In the genomic region with DNA sequence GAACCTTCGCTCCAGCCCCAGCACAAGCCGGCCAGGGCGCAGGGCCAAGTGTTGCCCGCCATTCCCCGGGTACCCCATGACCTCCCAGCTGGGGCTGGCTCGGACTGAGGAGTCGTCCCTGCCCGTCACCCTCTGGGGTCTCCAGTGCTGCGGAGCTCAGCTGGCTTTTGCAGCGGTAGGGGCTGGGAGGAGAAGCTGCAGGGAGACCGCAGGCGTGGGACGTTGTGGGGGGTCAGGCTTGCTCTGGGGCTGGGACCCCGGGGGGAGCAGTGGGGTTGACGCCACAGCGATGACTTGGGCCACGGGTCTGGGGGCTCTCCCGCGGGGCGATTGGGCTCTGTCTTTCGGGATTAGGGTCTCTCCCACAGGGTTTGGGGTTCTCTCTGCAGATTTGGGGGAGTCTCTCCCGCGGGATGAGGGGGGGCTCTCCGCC, we compare ENCODE assay signal across 17 cellular contexts. TPM values are rescaled to one million over a fixed set of nuclear protein-coding genes. Genes with fewer than 3 reads are reported as not detected.
DNase-seq lines count a peak whose midpoint lies in the region; ATAC-seq and TF ChIP-seq lines count a peak whose summit lies in the region.
"Had no signal": no experiment of that assay in that cellular context is flagged by ENCODE, and none has a peak within 500 bp of the region (broad histone marks: within the 10 kb centered on the region; RNA-seq: fewer than 3 reads in every experiment).

No MANE protein-coding gene starts in this region.

- in situ Hi-C loops in GM23248 (cut with MboI), result no loop called here

- H4K20me1 ChIP-seq in GM23248 (ENCODE audit: insufficient read depth) (no peaks in the 10 kb centered on the region), PC-3 (ENCODE audit: low read length) (no peaks in the 10 kb centered on the region)

- DNase-seq in GM23248 (no peak), PC-3 (no peak), glutamatergic neuron (peak; percentile 20), trophoblast cell (no peak), amygdala (lab: John Stamatoyannopoulos, UW) (no peak), NCI-H2196 treated with DMSO at 0.1 percent for 48 hours (lab: John Stamatoyannopoulos, UW; ENCODE audit: unreplicated experiment) (no peak), hypothalamus (lab: John Stamatoyannopoulos, UW) (no peak)
- DNase-seq in stimulated activated naive CD4-positive, alpha-beta T cell (lab: John Stamatoyannopoulos, UW), result no peak
- DNase-seq: activated naive CD8-positive, alpha-beta T cell treated with anti-CD3 and anti-CD28 coated beads, Interleukin-2, amount 10 ng/mL, durations not matched to agents 7 days and 5 days; CD4-positive, alpha-beta T cell; NCI-H2171; retina; stimulated activated CD4-positive, alpha-beta T cell treated with anti-CD3 and anti-CD28 coated beads, Interleukin-4, amount 100 ng/mL, for 24 hours; T-helper 1 cell had no signal

- POLR2A ChIA-PET in PC-3 (lab: Charles Lee; ENCODE audit: unreplicated experiment), result no interaction called here

- TF ChIP-seq CTCF in PC-3 (conservative IDR thresholded peaks at IDR 0.05; ENCODE audit: low read depth, low read length), result no peak
- no peak for TF ChIP-seq CTCF in glutamatergic neuron (IDR thresholded peaks at IDR 0.05; ENCODE audit: partially characterized antibody, unreplicated experiment)

- H3K79me1 ChIP-seq in trophoblast cell (ENCODE audit: low read length), result no peaks in the 10 kb centered on the region

- H2AFZ ChIP-seq in GM23248, result no peak overlapping the region; the same call in 1 of the 2 replicates
- peak overlapping the region; percentile 62; the same call in 1 of the 2 replicates for H2AFZ ChIP-seq in PC-3 (ENCODE audit: low read length)
- no peak overlapping the region for H2AFZ ChIP-seq in trophoblast cell (ENCODE audit: insufficient read depth, low read length, poor library complexity)

- no TSS peak for BruUV-seq in PC-3 (replicated peaks; lab: Mats Ljungman, UMichigan)

- H3K4me3 Mint-ChIP-seq in glutamatergic neuron (ENCODE audit: unreplicated experiment), result no peak overlapping the region
- H3K4me3 Mint-ChIP-seq: activated naive CD8-positive, alpha-beta T cell treated with anti-CD3 and anti-CD28 coated beads, Interleukin-2, amount 10 ng/mL, durations not matched to agents 7 days and 5 days; CD4-positive, alpha-beta T cell; stimulated activated memory B cell treated with anti-CD40 and anti-IgM and Interleukin-4, amounts not matched to agents 10 μg/mL and 1 μg/mL and 100 μg/mL, for 72 hours had no signal

- no peak overlapping the region for H4K8ac ChIP-seq in trophoblast cell (ENCODE audit: low read depth, low read length)

- 41 to 61% methylated on average over 13 to 24 of the region's 24 CpGs for WGBS in GM23248 (ENCODE audit: low coverage in 1 of 2, low lambda C conversion rate in 2 of 2, missing lambda C conversion rate in 2 of 2), 2 experiments
- WGBS in trophoblast cell (ENCODE audit: extremely low coverage, insufficient coverage, insufficient read length), result no CpG with 5 or more reads among the region's 24 CpGs

- H3K27me3 ChIP-seq in GM23248 (replicated peaks; ENCODE audit: insufficient read depth) (no peaks in the 10 kb centered on the region), PC-3 (ENCODE audit: low read length) (peaks cover 20% of the 10 kb centered on the region), trophoblast cell (ENCODE audit: insufficient read depth, low read length) (peaks cover 38% of the 10 kb centered on the region)

- no peaks in the 10 kb centered on the region for H3K79me2 ChIP-seq in GM23248 (ENCODE audit: insufficient read depth)
- no peaks in the 10 kb centered on the region for H3K79me2 ChIP-seq in PC-3 (ENCODE audit: low read length)
- H3K79me2 ChIP-seq in trophoblast cell (ENCODE audit: control insufficient read depth, insufficient read depth, low read length, poor library complexity), result no peaks in the 10 kb centered on the region

- H3K23ac ChIP-seq in trophoblast cell (ENCODE audit: low read length), result no peak overlapping the region

- H4K12ac ChIP-seq in trophoblast cell (ENCODE audit: low read depth, low read length), result no peak overlapping the region

- H3K9me3 Mint-ChIP-seq in glutamatergic neuron (ENCODE audit: unreplicated experiment), result peaks cover 2% of the 10 kb centered on the region
- H3K9me3 Mint-ChIP-seq: activated naive CD8-positive, alpha-beta T cell treated with anti-CD3 and anti-CD28 coated beads, Interleukin-2, amount 10 ng/mL, durations not matched to agents 7 days and 5 days; CD4-positive, alpha-beta T cell; stimulated activated memory B cell treated with anti-CD40 and anti-IgM and Interleukin-4, amounts not matched to agents 10 μg/mL and 1 μg/mL and 100 μg/mL, for 72 hours had no signal

- no peak overlapping the region for H2BK120ac ChIP-seq in trophoblast cell (ENCODE audit: insufficient read depth, low read length, poor library complexity)

- CTCF ChIA-PET in PC-3 (lab: Charles Lee), result no interaction called here

- H3K9me3 ChIP-seq in GM23248 (ENCODE audit: low read depth) (no peaks in the 10 kb centered on the region), PC-3 (ENCODE audit: low read length) (no peaks in the 10 kb centered on the region), trophoblast cell (ENCODE audit: insufficient read depth, low read depth, low read length) (peaks cover 7% of the 10 kb centered on the region)

- no peak overlapping the region for H3K4ac ChIP-seq in trophoblast cell (ENCODE audit: low read depth, low read length)

- H3K4me3 ChIP-seq in GM23248 (peak overlapping the region; percentile 65), PC-3 (ENCODE audit: low read length) (peak overlapping the region; percentile 73), trophoblast cell (ENCODE audit: low read depth, low read length) (no peak overlapping the region)

- H3F3A ChIP-seq in GM23248 (ENCODE audit: insufficient read depth), result peaks cover 14% of the 10 kb centered on the region; the same call in 1 of the 2 replicates
- H3F3A ChIP-seq in PC-3 (ENCODE audit: low read length, unreplicated experiment), result no peaks in the 10 kb centered on the region

- no peak for ATAC-seq in PC-3
- ATAC-seq: stimulated activated memory B cell treated with anti-CD40 and anti-IgM and Interleukin-4, amounts not matched to agents 10 μg/mL and 1 μg/mL and 100 μg/mL, for 72 hours had no signal

- no peak overlapping the region for H3K18ac ChIP-seq in trophoblast cell (ENCODE audit: low read length)

- H3K9ac ChIP-seq in GM23248 (0 out of 2 replicates have a peak overlapping the region, but pooled peaks have one; percentile 58), PC-3 (ENCODE audit: low read length) (peak overlapping the region; percentile 67; the same call in 1 of the 2 replicates), trophoblast cell (ENCODE audit: low read length) (no peak overlapping the region)

- H3K4me1 ChIP-seq in GM23248 (ENCODE audit: insufficient read depth), result peaks cover 13% of the 10 kb centered on the region
- H3K4me1 ChIP-seq in PC-3 (ENCODE audit: insufficient read depth, low read length), result peaks cover 3% of the 10 kb centered on the region; the same call in 1 of the 2 replicates
- peaks cover 7 to 8% of the 10 kb centered on the region in 2 experiments for H3K4me1 ChIP-seq in trophoblast cell (ENCODE audit: control insufficient read depth in 1 of 2, insufficient read depth in 2 of 2, low read length in 2 of 2)

- H2BK5ac ChIP-seq in trophoblast cell (ENCODE audit: low read depth, low read length, poor library complexity), result no peak overlapping the region

- intact Hi-C loops in PC-3 (cut with micrococcal nuclease), result no loop called here

- H3K27ac Mint-ChIP-seq in glutamatergic neuron (ENCODE audit: unreplicated experiment), result no peak overlapping the region
- H3K27ac Mint-ChIP-seq: activated naive CD8-positive, alpha-beta T cell treated with anti-CD3 and anti-CD28 coated beads, Interleukin-2, amount 10 ng/mL, durations not matched to agents 7 days and 5 days; CD4-positive, alpha-beta T cell; stimulated activated memory B cell treated with anti-CD40 and anti-IgM and Interleukin-4, amounts not matched to agents 10 μg/mL and 1 μg/mL and 100 μg/mL, for 72 hours had no signal

- H3K14ac ChIP-seq in trophoblast cell (ENCODE audit: low read length), result no peak overlapping the region

- no peaks in the 10 kb centered on the region for H3K9me2 ChIP-seq in GM23248 (ENCODE audit: insufficient read depth)
- no peaks in the 10 kb centered on the region for H3K9me2 ChIP-seq in PC-3 (replicated peaks; ENCODE audit: low read length)

- H2AK5ac ChIP-seq in trophoblast cell (ENCODE audit: low read length), result no peak overlapping the region

- H4K91ac ChIP-seq in trophoblast cell (ENCODE audit: low read depth, low read length), result no peak overlapping the region

- H3K36me3 ChIP-seq in GM23248 (ENCODE audit: low read depth), result no peaks in the 10 kb centered on the region
- H3K36me3 ChIP-seq in PC-3 (ENCODE audit: low read depth, low read length), result no peaks in the 10 kb centered on the region
- no peaks in the 10 kb centered on the region for H3K36me3 ChIP-seq in trophoblast cell (ENCODE audit: control insufficient read depth in 1 of 2, insufficient read depth in 2 of 2, low read length in 2 of 2)

- no peaks in the 10 kb centered on the region for H3K36me3 Mint-ChIP-seq in glutamatergic neuron (ENCODE audit: unreplicated experiment)
- H3K36me3 Mint-ChIP-seq: activated naive CD8-positive, alpha-beta T cell treated with anti-CD3 and anti-CD28 coated beads, Interleukin-2, amount 10 ng/mL, durations not matched to agents 7 days and 5 days; stimulated activated memory B cell treated with anti-CD40 and anti-IgM and Interleukin-4, amounts not matched to agents 10 μg/mL and 1 μg/mL and 100 μg/mL, for 72 hours had no signal

- H2BK12ac ChIP-seq in trophoblast cell (ENCODE audit: low read length), result no peak overlapping the region

- H3K27ac ChIP-seq in GM23248 (no peak overlapping the region), PC-3 (ENCODE audit: low read length) (no peak overlapping the region), trophoblast cell (ENCODE audit: low read depth, low read length) (no peak overlapping the region)

- H3K27me3 Mint-ChIP-seq in glutamatergic neuron (ENCODE audit: unreplicated experiment), result peaks cover 14% of the 10 kb centered on the region

- peak overlapping the region; percentile 28 for H3K4me2 ChIP-seq in GM23248 (ENCODE audit: unreplicated experiment)
- H3K4me2 ChIP-seq in PC-3 (ENCODE audit: low read length), result peak overlapping the region; percentile 85
- H3K4me2 ChIP-seq in trophoblast cell (ENCODE audit: low read length), result peak overlapping the region; percentile 59

- peaks cover 4% of the 10 kb centered on the region for H3K4me1 Mint-ChIP-seq in glutamatergic neuron (ENCODE audit: low read depth, unreplicated experiment)
- H3K4me1 Mint-ChIP-seq: activated naive CD8-positive, alpha-beta T cell treated with anti-CD3 and anti-CD28 coated beads, Interleukin-2, amount 10 ng/mL, durations not matched to agents 7 days and 5 days; stimulated activated memory B cell treated with anti-CD40 and anti-IgM and Interleukin-4, amounts not matched to agents 10 μg/mL and 1 μg/mL and 100 μg/mL, for 72 hours had no signal

RNA-seq across cellular contexts. Expression of a gene that starts 0.4 kb away (rescaled TPM):
- 0.97 and 1.5 TPM in 2 replicates for total RNA-seq in GM23248 (2014; rRNA removed; shearing (Covaris generic))
- 22.1 and 24.7 TPM in 2 replicates for polyA plus RNA-seq in GM23248 (2016; fragmentation: Nextera tagmentation; extraction: Ambion mirVana)
- 32.2 and 46.7 TPM in 2 replicates for total RNA-seq in PC-3 (2014; rRNA removed)
- 37.6 TPM for total RNA-seq in glutamatergic neuron (ENCODE audit: unreplicated experiment)
- 11.1 TPM in 2 replicates for polyA plus RNA-seq in trophoblast cell (2013)
- total RNA-seq: activated naive CD8-positive, alpha-beta T cell treated with anti-CD3 and anti-CD28 coated beads, Interleukin-2, amount 10 ng/mL, durations not matched to agents 7 days and 5 days; CD4-positive, alpha-beta T cell; cerebellum; LHCN-M2 had no signal

Comparison
In these comparisons a context has a peak if more than half of its experiments do, and no peak if none do; other contexts are left out.
1. H3K4me2 ChIP-seq: peak in every context shown above with its lines; median percentile 85 in PC-3; 59 in trophoblast cell; 28 in GM23248.
2. RNA of a gene that starts 0.4 kb away (total RNA-seq): 37.6 TPM in glutamatergic neuron (single experiment) and 32.2 to 46.7 TPM in PC-3; 0.97 to 1.5 TPM in GM23248; every median in the first group is over 10 times any median in the second.